1 cellular context compared by ENCODE assay signal in genomic region chr4:116705466-116705865, GRCh38.
TF ChIP-seq lines count a peak whose summit lies in the region.

No MANE protein-coding gene starts in this region.

TF ChIP-seq in H1, 55 proteins besides CTCF, POLR2A, EP300 and RAD21 (continued from another document):
- no peak for TF ChIP-seq KDM1A (IDR thresholded peaks at IDR 0.05; ENCODE audit: borderline replicate concordance, low read length)
- no peak for TF ChIP-seq SP1 (IDR thresholded peaks at IDR 0.05; ENCODE audit: low read depth, low read length)
- TF ChIP-seq BCL11A (IDR thresholded peaks at IDR 0.05; ENCODE audit: low read depth in 2 of 2, low read length in 2 of 2), result no peak
